27 cellular contexts compared by ENCODE assay signal in genomic region chr20:53977391-53977790, GRCh38.
"Had no signal": no experiment of that assay in that cellular context is flagged by ENCODE, and none has a peak within 500 bp of the region (broad histone marks: within the 10 kb centered on the region; RNA-seq: fewer than 3 reads in every experiment).

No MANE protein-coding gene starts in this region.

- ATAC-seq: effector memory CD8-positive, alpha-beta T cell; esophagus mucosa; foreskin keratinocyte; gastroesophageal sphincter; heart left ventricle; heart right ventricle had no signal

- H3K4me1 ChIP-seq: colonic mucosa, esophagus muscularis mucosa, esophagus squamous epithelium, foreskin keratinocyte, gastroesophageal sphincter, heart left ventricle had no signal

- FAIRE-seq: colon, endometrium, endothelial cell of umbilical vein, frontal cortex had no signal

- H3K4me3 ChIP-seq: colonic mucosa, coronary artery, dorsolateral prefrontal cortex, esophagus muscularis mucosa, esophagus squamous epithelium, gastroesophageal sphincter, heart left ventricle, heart right ventricle had no signal

- H3K27ac ChIP-seq: colonic mucosa, coronary artery, epithelial cell of prostate, esophagus muscularis mucosa, esophagus squamous epithelium, foreskin keratinocyte, gastroesophageal sphincter, heart left ventricle, heart right ventricle had no signal

- H3K36me3 ChIP-seq: colonic mucosa, esophagus muscularis mucosa, esophagus squamous epithelium, gastroesophageal sphincter, heart left ventricle, heart right ventricle had no signal

- H3K9me3 ChIP-seq: colonic mucosa, esophagus muscularis mucosa, esophagus squamous epithelium, gastroesophageal sphincter had no signal

- DNase-seq: colonic mucosa; cortex of kidney; dermis blood vessel endothelial cell; dorsolateral prefrontal cortex; effector CD4-positive, alpha-beta T cell; effector CD8-positive, alpha-beta T cell; effector memory CD4-positive, alpha-beta T cell; effector memory CD8-positive, alpha-beta T cell; endodermal cell; erythroblast; esophagus squamous epithelium; foreskin fibroblast; foreskin keratinocyte; foreskin melanocyte; glutamatergic neuron; head of caudate nucleus; heart left ventricle; heart right ventricle had no signal

- H3K27me3 ChIP-seq: colonic mucosa, dorsolateral prefrontal cortex, esophagus squamous epithelium had no signal
